ENCODE assay signal across 1 cellular context in the genomic region with DNA sequence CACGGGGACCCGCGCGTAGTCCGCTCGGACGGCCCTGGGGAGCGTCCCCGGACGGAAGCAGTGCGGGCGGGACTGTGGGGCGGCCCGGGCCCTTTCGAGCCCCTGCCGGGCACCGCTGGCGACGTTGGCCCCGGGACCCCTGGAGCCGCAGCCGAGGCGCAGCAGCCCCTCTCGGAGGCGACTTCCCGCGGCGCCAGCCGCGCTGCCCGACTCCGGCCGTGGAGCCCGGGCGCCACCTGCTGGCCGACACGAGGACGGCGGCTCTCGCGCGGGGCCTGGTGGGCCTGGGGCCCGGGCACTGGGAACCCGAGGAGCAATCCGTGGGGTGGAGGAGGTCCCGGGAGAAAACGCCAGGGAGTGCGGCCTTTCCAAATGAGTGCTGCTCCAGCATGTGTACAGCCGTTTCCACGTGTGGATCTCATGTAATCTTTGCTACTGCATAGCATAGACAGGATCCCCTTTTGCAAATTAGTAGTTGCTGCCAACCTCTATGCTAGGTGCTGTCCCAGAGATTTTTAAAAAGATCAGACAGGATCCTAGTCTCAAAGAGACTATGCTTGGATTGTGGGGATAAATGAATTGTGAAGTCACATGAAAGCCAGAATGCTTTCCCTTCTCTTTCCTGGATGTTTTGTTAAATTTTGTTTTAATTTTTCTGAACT.
TF ChIP-seq lines count a peak whose summit lies in the region.

No MANE protein-coding gene starts in this region.

TF ChIP-seq in GM23338, 12 proteins besides CTCF, POLR2A, EP300 and RAD21 (continued from another document):
- TF ChIP-seq, protein P1, sequence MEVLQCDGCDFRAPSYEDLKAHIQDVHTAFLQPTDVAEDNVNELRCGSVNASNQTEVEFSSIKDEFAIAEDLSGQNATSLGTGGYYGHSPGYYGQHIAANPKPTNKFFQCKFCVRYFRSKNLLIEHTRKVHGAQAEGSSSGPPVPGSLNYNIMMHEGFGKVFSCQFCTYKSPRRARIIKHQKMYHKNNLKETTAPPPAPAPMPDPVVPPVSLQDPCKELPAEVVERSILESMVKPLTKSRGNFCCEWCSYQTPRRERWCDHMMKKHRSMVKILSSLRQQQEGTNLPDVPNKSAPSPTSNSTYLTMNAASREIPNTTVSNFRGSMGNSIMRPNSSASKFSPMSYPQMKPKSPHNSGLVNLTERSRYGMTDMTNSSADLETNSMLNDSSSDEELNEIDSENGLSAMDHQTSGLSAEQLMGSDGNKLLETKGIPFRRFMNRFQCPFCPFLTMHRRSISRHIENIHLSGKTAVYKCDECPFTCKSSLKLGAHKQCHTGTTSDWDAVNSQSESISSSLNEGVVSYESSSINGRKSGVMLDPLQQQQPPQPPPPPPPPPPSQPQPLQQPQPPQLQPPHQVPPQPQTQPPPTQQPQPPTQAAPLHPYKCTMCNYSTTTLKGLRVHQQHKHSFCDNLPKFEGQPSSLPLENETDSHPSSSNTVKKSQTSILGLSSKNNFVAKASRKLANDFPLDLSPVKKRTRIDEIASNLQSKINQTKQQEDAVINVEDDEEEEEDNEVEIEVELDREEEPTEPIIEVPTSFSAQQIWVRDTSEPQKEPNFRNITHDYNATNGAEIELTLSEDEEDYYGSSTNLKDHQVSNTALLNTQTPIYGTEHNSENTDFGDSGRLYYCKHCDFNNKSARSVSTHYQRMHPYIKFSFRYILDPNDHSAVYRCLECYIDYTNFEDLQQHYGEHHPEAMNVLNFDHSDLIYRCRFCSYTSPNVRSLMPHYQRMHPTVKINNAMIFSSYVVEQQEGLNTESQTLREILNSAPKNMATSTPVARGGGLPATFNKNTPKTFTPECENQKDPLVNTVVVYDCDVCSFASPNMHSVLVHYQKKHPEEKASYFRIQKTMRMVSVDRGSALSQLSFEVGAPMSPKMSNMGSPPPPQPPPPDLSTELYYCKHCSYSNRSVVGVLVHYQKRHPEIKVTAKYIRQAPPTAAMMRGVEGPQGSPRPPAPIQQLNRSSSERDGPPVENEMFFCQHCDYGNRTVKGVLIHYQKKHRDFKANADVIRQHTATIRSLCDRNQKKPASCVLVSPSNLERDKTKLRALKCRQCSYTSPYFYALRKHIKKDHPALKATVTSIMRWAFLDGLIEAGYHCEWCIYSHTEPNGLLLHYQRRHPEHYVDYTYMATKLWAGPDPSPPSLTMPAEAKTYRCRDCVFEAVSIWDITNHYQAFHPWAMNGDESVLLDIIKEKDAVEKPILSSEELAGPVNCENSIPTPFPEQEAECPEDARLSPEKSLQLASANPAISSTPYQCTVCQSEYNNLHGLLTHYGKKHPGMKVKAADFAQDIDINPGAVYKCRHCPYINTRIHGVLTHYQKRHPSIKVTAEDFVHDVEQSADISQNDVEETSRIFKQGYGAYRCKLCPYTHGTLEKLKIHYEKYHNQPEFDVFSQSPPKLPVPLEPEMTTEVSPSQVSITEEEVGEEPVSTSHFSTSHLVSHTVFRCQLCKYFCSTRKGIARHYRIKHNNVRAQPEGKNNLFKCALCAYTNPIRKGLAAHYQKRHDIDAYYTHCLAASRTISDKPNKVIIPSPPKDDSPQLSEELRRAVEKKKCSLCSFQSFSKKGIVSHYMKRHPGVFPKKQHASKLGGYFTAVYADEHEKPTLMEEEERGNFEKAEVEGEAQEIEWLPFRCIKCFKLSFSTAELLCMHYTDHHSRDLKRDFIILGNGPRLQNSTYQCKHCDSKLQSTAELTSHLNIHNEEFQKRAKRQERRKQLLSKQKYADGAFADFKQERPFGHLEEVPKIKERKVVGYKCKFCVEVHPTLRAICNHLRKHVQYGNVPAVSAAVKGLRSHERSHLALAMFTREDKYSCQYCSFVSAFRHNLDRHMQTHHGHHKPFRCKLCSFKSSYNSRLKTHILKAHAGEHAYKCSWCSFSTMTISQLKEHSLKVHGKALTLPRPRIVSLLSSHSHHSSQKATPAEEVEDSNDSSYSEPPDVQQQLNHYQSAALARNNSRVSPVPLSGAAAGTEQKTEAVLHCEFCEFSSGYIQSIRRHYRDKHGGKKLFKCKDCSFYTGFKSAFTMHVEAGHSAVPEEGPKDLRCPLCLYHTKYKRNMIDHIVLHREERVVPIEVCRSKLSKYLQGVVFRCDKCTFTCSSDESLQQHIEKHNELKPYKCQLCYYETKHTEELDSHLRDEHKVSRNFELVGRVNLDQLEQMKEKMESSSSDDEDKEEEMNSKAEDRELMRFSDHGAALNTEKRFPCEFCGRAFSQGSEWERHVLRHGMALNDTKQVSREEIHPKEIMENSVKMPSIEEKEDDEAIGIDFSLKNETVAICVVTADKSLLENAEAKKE (CRISPR knock-in tag; IDR thresholded peaks at IDR 0.05), result no peak
- TF ChIP-seq NANOG (IDR thresholded peaks at IDR 0.05; ENCODE audit: borderline replicate concordance) (no peak), ZNF331 (CRISPR knock-in tag; IDR thresholded peaks at IDR 0.05; ENCODE audit: low read depth) (no peak), STAT1 (IDR thresholded peaks at IDR 0.05; ENCODE audit: unreplicated experiment) (no peak), ETS1 (IDR thresholded peaks at IDR 0.05) (no peak), POLR2AphosphoS5 (IDR thresholded peaks at IDR 0.05; ENCODE audit: low read depth) (no peak), JUNB (IDR thresholded peaks at IDR 0.05; ENCODE audit: unreplicated experiment) (no peak), EZH2phosphoT487 (IDR thresholded peaks at IDR 0.05; ENCODE audit: unreplicated experiment) (no peak), EZH2 (IDR thresholded peaks at IDR 0.05; ENCODE audit: low read depth, unreplicated experiment) (no peak), ZNF114 (CRISPR knock-in tag; IDR thresholded peaks at IDR 0.05) (no peak)
TF ChIP-seq in GM23338: peak in this region for 0.
